Comparison of ENCODE assay signal across 29 cellular contexts in genomic region chr20:14986656-14987055, GRCh38.
DNase-seq lines count a peak whose midpoint lies in the region; ATAC-seq, FAIRE-seq and TF ChIP-seq lines count a peak whose summit lies in the region.
"Had no signal": no experiment of that assay in that cellular context is flagged by ENCODE, and none has a peak within 500 bp of the region (broad histone marks: within the 10 kb centered on the region; RNA-seq: fewer than 3 reads in every experiment).

No MANE protein-coding gene starts in this region.

- H3K4me1 Mint-ChIP-seq in activated naive CD8-positive, alpha-beta T cell treated with anti-CD3 and anti-CD28 coated beads, Interleukin-2, amount 50 U/mL, for 24 hours: no peaks in the 10 kb centered on the region
- H3K4me1 Mint-ChIP-seq: activated CD4-positive, alpha-beta T cell treated with anti-CD3 and anti-CD28 coated beads, Interleukin-2, amount 10 ng/mL, durations not matched to agents 7 days and 5 days; naive B cell had no signal

- no peaks in the 10 kb centered on the region for H3K36me3 ChIP-seq in body of pancreas (replicated peaks in 1 of 2; ENCODE audit: insufficient read depth in 1 of 2, low read depth in 2 of 2)
- H3K36me3 ChIP-seq in right lobe of liver: no peaks in the 10 kb centered on the region
- H3K36me3 ChIP-seq in small intestine (ENCODE audit: control insufficient read depth in 2 of 2, insufficient read depth in 2 of 2, low read length in 2 of 2): no peaks in the 10 kb centered on the region
- no peaks in the 10 kb centered on the region for H3K36me3 ChIP-seq in adrenal gland (replicated peaks in 1 of 2)
- H3K36me3 ChIP-seq: BLaER1, heart left ventricle, tibial nerve, WERI-Rb-1 had no signal

- peak; percentile 15 for DNase-seq in H4 (ENCODE audit: low spot score)
- DNase-seq in body of pancreas: no peak
- DNase-seq in right lobe of liver: no peak
- DNase-seq in small intestine: no peak
- DNase-seq in adrenal gland: no peak
- no peak for DNase-seq in coronary artery (ENCODE audit: low spot score)
- no peak for DNase-seq in activated naive CD8-positive, alpha-beta T cell treated with anti-CD3 and anti-CD28 coated beads, Interleukin-2, amount 50 U/mL, for 24 hours
- DNase-seq in GM10248 (ENCODE audit: extremely low spot score): no peak
- DNase-seq: activated CD4-positive, alpha-beta T cell treated with anti-CD3 and anti-CD28 coated beads, Interleukin-2, amount 10 ng/mL, durations not matched to agents 7 days and 5 days; activated naive CD4-positive, alpha-beta T cell; activated T-cell treated with anti-CD3 and anti-CD28 coated beads, Interleukin-2, amount 50 U/mL, for 48 hours; amniotic stem cell; DMS79; effector CD4-positive, alpha-beta T cell; GDM1; KBM-7; mesendoderm; MM.1S; naive B cell; NCI-H1436; NCI-H446; NCI-H82; stimulated activated CD8-positive, alpha-beta memory T cell treated with anti-CD3 and anti-CD28 coated beads, Interleukin-4, amount 100 ng/mL, for 48 hours; WERI-Rb-1 had no signal

- H3K27ac ChIP-seq in body of pancreas: peak overlapping the region; percentile 75 to 91 (median 78)
- H3K27ac ChIP-seq in right lobe of liver: peak overlapping the region; percentile 59 to 94 (median 76)
- peak overlapping the region; percentile 41 to 50 for H3K27ac ChIP-seq in small intestine (ENCODE audit: low read depth in 1 of 2, low read length in 1 of 2)
- no peak overlapping the region for H3K27ac ChIP-seq in adrenal gland
- H3K27ac ChIP-seq in coronary artery: no peak overlapping the region
- H3K27ac ChIP-seq: BLaER1, heart left ventricle, skin epidermis, tibial nerve, WERI-Rb-1 had no signal

- no peaks in the 10 kb centered on the region for H3K36me3 Mint-ChIP-seq in activated naive CD8-positive, alpha-beta T cell treated with anti-CD3 and anti-CD28 coated beads, Interleukin-2, amount 50 U/mL, for 24 hours (ENCODE audit: low read depth)
- H3K36me3 Mint-ChIP-seq: naive B cell had no signal

- no peak overlapping the region for H3K27ac Mint-ChIP-seq in activated naive CD8-positive, alpha-beta T cell treated with anti-CD3 and anti-CD28 coated beads, Interleukin-2, amount 50 U/mL, for 24 hours
- H3K27ac Mint-ChIP-seq: activated CD4-positive, alpha-beta T cell treated with anti-CD3 and anti-CD28 coated beads, Interleukin-2, amount 10 ng/mL, durations not matched to agents 7 days and 5 days; naive B cell had no signal

- H3K4me3 ChIP-seq in body of pancreas (no peak overlapping the region), right lobe of liver (peak overlapping the region in 1 of 3 donors; percentile 8), small intestine (ENCODE audit: low read depth in 1 of 2, low read length in 2 of 2) (no peak overlapping the region), adrenal gland (no peak overlapping the region), coronary artery (no peak overlapping the region)
- H3K4me3 ChIP-seq: BLaER1, heart left ventricle, skin epidermis, tibial nerve had no signal

- TF ChIP-seq CTCF in body of pancreas (IDR thresholded peaks at IDR 0.05) (no peak), right lobe of liver (IDR thresholded peaks at IDR 0.05) (no peak), adrenal gland (IDR thresholded peaks at IDR 0.05) (no peak), coronary artery (IDR thresholded peaks at IDR 0.05) (no peak), GM10248 (IDR thresholded peaks at IDR 0.05; ENCODE audit: control extremely low read depth, extremely low read depth, low read depth, missing control alignments) (no peak)

- FAIRE-seq in small intestine (lab: Jason Lieb, UNC): no peak
- FAIRE-seq: GM18507 had no signal

- H3K9me3 ChIP-seq in body of pancreas: no peaks in the 10 kb centered on the region
- H3K9me3 ChIP-seq in right lobe of liver: no peaks in the 10 kb centered on the region
- no peaks in the 10 kb centered on the region for H3K9me3 ChIP-seq in small intestine (ENCODE audit: control insufficient read depth, low read depth)
- no peaks in the 10 kb centered on the region for H3K9me3 ChIP-seq in adrenal gland (replicated peaks in 1 of 3)

- CTCF ChIA-PET in GM10248 (lab: Yijun Ruan, JAX): interaction anchor here (1.4 kb wide), 1 partner anchor 11 kb away, joined by 3 read pairs; no protein-coding TSS in a partner anchor

- H3K4me1 ChIP-seq in body of pancreas (peaks cover 32% of the 10 kb centered on the region), right lobe of liver (peaks cover 0 to 32% (median 12%) of the 10 kb centered on the region in 4 donors), small intestine (ENCODE audit: control insufficient read depth in 2 of 2, insufficient read depth in 1 of 2, low read depth in 1 of 2, low read length in 1 of 2) (peaks cover 5 to 8% of the 10 kb centered on the region in 2 donors), adrenal gland (replicated peaks in 1 of 2) (peaks cover 0 to 6% of the 10 kb centered on the region in 2 donors)
- H3K4me1 ChIP-seq: BLaER1, heart left ventricle had no signal

- POLR2A ChIA-PET in GM10248 (lab: Yijun Ruan, JAX): no interaction called here

- TF ChIP-seq POLR2A in body of pancreas (IDR thresholded peaks at IDR 0.05) (no peak), right lobe of liver (IDR thresholded peaks at IDR 0.05) (no peak), adrenal gland (IDR thresholded peaks at IDR 0.05) (no peak)

- H3K27me3 ChIP-seq in body of pancreas (no peaks in the 10 kb centered on the region), right lobe of liver (no peaks in the 10 kb centered on the region), small intestine (ENCODE audit: control insufficient read depth in 2 of 2, insufficient read depth in 2 of 2, low read length in 2 of 2) (no peaks in the 10 kb centered on the region), adrenal gland (no peaks in the 10 kb centered on the region)
- H3K27me3 ChIP-seq: BLaER1, heart left ventricle, tibial nerve had no signal

- H3K4me3 Mint-ChIP-seq in activated naive CD8-positive, alpha-beta T cell treated with anti-CD3 and anti-CD28 coated beads, Interleukin-2, amount 50 U/mL, for 24 hours: no peak overlapping the region
- H3K4me3 Mint-ChIP-seq: activated CD4-positive, alpha-beta T cell treated with anti-CD3 and anti-CD28 coated beads, Interleukin-2, amount 10 ng/mL, durations not matched to agents 7 days and 5 days; naive B cell had no signal

- ATAC-seq in body of pancreas (no peak), right lobe of liver (peak in 2 of 4 donors; percentile 1 to 2)
- no peak for ATAC-seq in activated naive CD8-positive, alpha-beta T cell treated with anti-CD3 and anti-CD28 coated beads, Interleukin-2, amount 50 U/mL, for 24 hours

- no peaks in the 10 kb centered on the region for H3K27me3 Mint-ChIP-seq in activated naive CD8-positive, alpha-beta T cell treated with anti-CD3 and anti-CD28 coated beads, Interleukin-2, amount 50 U/mL, for 24 hours
- H3K27me3 Mint-ChIP-seq: activated CD4-positive, alpha-beta T cell treated with anti-CD3 and anti-CD28 coated beads, Interleukin-2, amount 10 ng/mL, durations not matched to agents 7 days and 5 days had no signal

- H3K9me3 Mint-ChIP-seq in activated naive CD8-positive, alpha-beta T cell treated with anti-CD3 and anti-CD28 coated beads, Interleukin-2, amount 50 U/mL, for 24 hours: peaks cover 20% of the 10 kb centered on the region

- 46 to 51% methylated on average over 7 of the region's 7 CpGs for WGBS in body of pancreas, 2 donors
- 55% methylated on average over 5 of the region's 7 CpGs for WGBS in right lobe of liver (ENCODE audit: insufficient coverage, low coverage, low lambda C conversion rate, missing lambda C conversion rate)
- WGBS in small intestine, 3 donors: 21 to 57% (median 48%) methylated on average over 7 of the region's 7 CpGs
- WGBS in adrenal gland, 4 donors: 85 to 93% (median 88%) methylated on average over 7 of the region's 7 CpGs

- intact Hi-C loops in body of pancreas (cut with DNase I): no loop called here
- intact Hi-C loops in right lobe of liver (cut with DNase I): no loop called here
- intact Hi-C loops in adrenal gland (cut with DNase I): no loop called here

Comparison
In these comparisons a context has a peak if more than half of its experiments do, and no peak if none do; other contexts are left out.
1. H3K27ac ChIP-seq: peak in body of pancreas (4 of 4), right lobe of liver (3 of 3) and small intestine (2 of 2); none in adrenal gland (0 of 5) and coronary artery (0 of 2).